Comparison of ENCODE assay signal across 1 cellular context in genomic region chr3:66479532-66479947, GRCh38.
TF ChIP-seq lines count a peak whose summit lies in the region.

No MANE protein-coding gene starts in this region.

TF ChIP-seq in GM12878, 131 proteins besides CTCF, POLR2A, EP300 and RAD21 (continued from another document):
- TF ChIP-seq CEBPZ (IDR thresholded peaks at IDR 0.05; ENCODE audit: low read depth, low read length) = no peak
- TF ChIP-seq TCF7 (IDR thresholded peaks at IDR 0.05; ENCODE audit: borderline replicate concordance) = peak; percentile 90
- TF ChIP-seq CBFB (IDR thresholded peaks at IDR 0.05; ENCODE audit: low read depth) = peak; percentile 73; the same call in 1 of the 2 replicates
- TF ChIP-seq IRF4 (IDR thresholded peaks at IDR 0.05; ENCODE audit: low read depth, low read length) = no peak
- TF ChIP-seq RUNX3 (IDR thresholded peaks at IDR 0.05; ENCODE audit: low read length) = peak; percentile 97
- no peak for TF ChIP-seq IRF3 (IDR thresholded peaks at IDR 0.05)
- TF ChIP-seq ZNF687 (IDR thresholded peaks at IDR 0.05) = no peak
- TF ChIP-seq NFIC (IDR thresholded peaks at IDR 0.05; ENCODE audit: low read depth, low read length) = peak; percentile 41; the same call in 1 of the 2 replicates
- TF ChIP-seq DPF2 (IDR thresholded peaks at IDR 0.05) = peak; percentile 18; the same call in 1 of the 2 replicates
- TF ChIP-seq SRF (IDR thresholded peaks at IDR 0.05; ENCODE audit: low read depth in 2 of 2, low read length in 2 of 2) = no peak
- TF ChIP-seq NRF1 (conservative IDR thresholded peaks at IDR 0.05; ENCODE audit: low read depth, low read length) = no peak
- peak; percentile 68 for TF ChIP-seq SMARCA5 (IDR thresholded peaks at IDR 0.05)
- 0 out of 2 replicates have a peak, but pooled peaks have one; percentile 15 for TF ChIP-seq MEF2A (IDR thresholded peaks at IDR 0.05; ENCODE audit: insufficient read depth, low read depth, low read length)
- TF ChIP-seq KDM1A (IDR thresholded peaks at IDR 0.05; ENCODE audit: borderline replicate concordance) = no peak
- TF ChIP-seq JUNB (IDR thresholded peaks at IDR 0.05) = peak; percentile 38; the same call in 1 of the 2 replicates
- peak; percentile 88 for TF ChIP-seq POU2F2 (IDR thresholded peaks at IDR 0.05; ENCODE audit: borderline replicate concordance, low read depth, low read length)
